Comparison of ENCODE assay signal across 21 cellular contexts in the genomic region with DNA sequence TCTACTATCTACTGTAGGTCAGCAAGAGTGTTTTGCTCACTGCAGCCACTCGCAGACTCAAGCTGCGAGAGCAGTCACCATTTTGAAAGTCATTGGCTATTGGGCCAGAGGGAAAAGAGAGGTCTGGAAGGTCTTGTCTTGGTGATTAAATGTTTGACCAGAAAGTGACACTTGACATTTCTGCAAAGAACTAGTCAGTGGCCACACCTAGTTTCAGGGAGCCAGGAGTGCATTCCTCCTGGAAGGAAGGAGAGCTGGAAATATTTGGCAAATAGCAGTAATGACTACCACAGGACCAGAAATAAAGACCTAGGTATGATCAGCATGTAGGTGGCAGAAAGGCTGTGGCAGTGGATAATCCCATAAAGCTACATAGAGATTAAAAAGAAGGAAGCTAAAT.
"Had no signal": no experiment of that assay in that cellular context is flagged by ENCODE, and none has a peak within 500 bp of the region (broad histone marks: within the 10 kb centered on the region; RNA-seq: fewer than 3 reads in every experiment).

No MANE protein-coding gene starts in this region.

- H3K27me3 ChIP-seq: gastroesophageal sphincter, heart left ventricle, hepatocyte had no signal

- H3K36me3 ChIP-seq: gastroesophageal sphincter, heart left ventricle had no signal

- ATAC-seq: foreskin keratinocyte; gastroesophageal sphincter; heart left ventricle; left colon; left lobe of liver; left ventricle myocardium superior; mucosa of descending colon; naive thymus-derived CD8-positive, alpha-beta T cell had no signal

- DNase-seq: dermis blood vessel endothelial cell; dorsolateral prefrontal cortex; effector CD4-positive, alpha-beta T cell; effector memory CD4-positive, alpha-beta T cell; foreskin keratinocyte; heart left ventricle; hypothalamus; immature natural killer cell; islet precursor cell; kidney; kidney glomerular epithelial cell; left colon; left ventricle myocardium superior; mesenchymal stem cell; mucosa of descending colon; naive B cell; naive thymus-derived CD8-positive, alpha-beta T cell had no signal

- H3K9me3 ChIP-seq: gastroesophageal sphincter, heart left ventricle, mucosa of descending colon had no signal

- H3K4me3 ChIP-seq: coronary artery, dorsolateral prefrontal cortex, gastroesophageal sphincter, heart left ventricle, hepatocyte, mucosa of descending colon had no signal

- H3K4me1 ChIP-seq: foreskin keratinocyte had no signal

- H3K27ac ChIP-seq: coronary artery, dorsolateral prefrontal cortex, foreskin keratinocyte, gastroesophageal sphincter, heart left ventricle, hepatocyte had no signal
